8 cellular contexts compared by ENCODE assay signal in genomic region chr15:57306944-57307411, GRCh38.
DNase-seq lines count a peak whose midpoint lies in the region; ATAC-seq, FAIRE-seq and TF ChIP-seq lines count a peak whose summit lies in the region.

No MANE protein-coding gene starts in this region.

- DNase-seq in activated T-cell treated with anti-CD3 and anti-CD28 coated beads, Interleukin-2, amount 50 U/mL, for 72 hours, result no peak
- DNase-seq in activated T-cell treated with anti-CD3 and anti-CD28 coated beads, Interleukin-2, amount 50 U/mL, for 48 hours, result no peak
- no peak for DNase-seq in GM12878 (ENCODE audit: low read depth, low spot score)
- DNase-seq in left lung, result no peak
- no peak for DNase-seq in type B pancreatic cell (ENCODE audit: extremely low spot score, unreplicated experiment)
- no peak for DNase-seq in SK-N-DZ (ENCODE audit: low spot score)

- H3K27ac Mint-ChIP-seq in activated T-cell treated with anti-CD3 and anti-CD28 coated beads, Interleukin-2, amount 50 U/mL, for 72 hours, result no peak overlapping the region
- H3K27ac Mint-ChIP-seq in type B pancreatic cell, result no peak overlapping the region

- RAD21 ChIA-PET in GM12878 (lab: Charles Lee; ENCODE audit: unreplicated experiment), result interaction anchor here (0.7 to 7.4 kb wide), 29 partner anchors 15 to 816 kb away, joined by 3 to 145 read pairs (median 4); no protein-coding TSS in a partner anchor

- H3K9me3 ChIP-seq in GM12878 (replicated peaks; ENCODE audit: control insufficient read depth, insufficient read depth, low read length) (no peaks in the 10 kb centered on the region), left lung (no peaks in the 10 kb centered on the region)

- TF ChIP-seq RAD21 in GM12878 (IDR thresholded peaks at IDR 0.05; ENCODE audit: insufficient read depth, low read depth, low read length), result no peak

- POLR2A ChIA-PET in GM12878 (lab: Charles Lee), result interaction anchor here (2.4 kb wide), 1 partner anchor 161 kb away, joined by 11 read pairs; no protein-coding TSS in a partner anchor

- peak overlapping the region; percentile 94 for H3K4me2 ChIP-seq in GM12878 (ENCODE audit: control insufficient read depth, insufficient read depth)

- H3K27me3 Mint-ChIP-seq in activated T-cell treated with anti-CD3 and anti-CD28 coated beads, Interleukin-2, amount 50 U/mL, for 72 hours (ENCODE audit: low read depth), result peaks cover 16% of the 10 kb centered on the region
- H3K27me3 Mint-ChIP-seq in type B pancreatic cell, result no peaks in the 10 kb centered on the region

- SMC1A ChIA-PET in GM12878 (lab: Charles Lee; ENCODE audit: uncharacterized antibody, unreplicated experiment), result interaction anchor here (0.8 to 8.9 kb wide), 15 partner anchors 18 to 485 kb away, joined by 3 to 176 read pairs (median 4); no protein-coding TSS in a partner anchor

- FAIRE-seq in GM12878 (lab: Jason Lieb, UNC), result no peak

- H3K27ac ChIP-seq in GM12878 (ENCODE audit: control insufficient read depth, insufficient read depth) (no peak overlapping the region), left lung (no peak overlapping the region)

- H3K27me3 ChIP-seq in GM12878 (replicated peaks in 1 of 2; ENCODE audit: control insufficient read depth in 2 of 2, insufficient read depth in 2 of 2, low read length in 1 of 2), result no peaks in the 10 kb centered on the region
- H3K27me3 ChIP-seq in left lung, result no peaks in the 10 kb centered on the region

- no peaks in the 10 kb centered on the region for H3K9me3 Mint-ChIP-seq in activated T-cell treated with anti-CD3 and anti-CD28 coated beads, Interleukin-2, amount 50 U/mL, for 72 hours
- no peaks in the 10 kb centered on the region for H3K9me3 Mint-ChIP-seq in type B pancreatic cell

- peak overlapping the region; percentile 20; the same call in 1 of the 2 replicates for H2AFZ ChIP-seq in GM12878 (ENCODE audit: control insufficient read depth, low read depth, low read length)

- H3K36me3 ChIP-seq in GM12878 (ENCODE audit: control insufficient read depth in 2 of 2, insufficient read depth in 2 of 2, low read length in 1 of 2) (no peaks in the 10 kb centered on the region; a peak in 1 of 4 replicates), left lung (no peaks in the 10 kb centered on the region)

- WGBS in GM12878 (ENCODE audit: insufficient coverage, insufficient replicate concordance, low lambda C conversion rate, missing lambda C conversion rate), result 47% methylated on average over 24 of the region's 24 CpGs

- H3K79me2 ChIP-seq in GM12878 (ENCODE audit: control insufficient read depth, insufficient read depth, low read length), result peaks cover 45% of the 10 kb centered on the region

- CTCF ChIA-PET in GM12878 (lab: Yijun Ruan, JAX), result interaction anchor here (0.8 to 13.7 kb wide), 37 partner anchors 8 to 816 kb away, joined by 3 to 267 read pairs (median 4); no protein-coding TSS in a partner anchor

- H3K4me1 ChIP-seq in GM12878 (ENCODE audit: control insufficient read depth, insufficient read depth, low read length) (peaks cover 14% of the 10 kb centered on the region), left lung (peaks cover 13 to 19% of the 10 kb centered on the region in 2 donors)

- no peak for TF ChIP-seq EP300 in GM12878 (IDR thresholded peaks at IDR 0.05; ENCODE audit: borderline replicate concordance in 1 of 2, control insufficient read depth in 1 of 2, low read depth in 2 of 2, low read length in 2 of 2)

- peak overlapping the region; percentile 34; the same call in 1 of the 2 replicates for H3K9ac ChIP-seq in GM12878 (ENCODE audit: control insufficient read depth, insufficient read depth, low read length)

- peak; percentile 2 to 4 for ATAC-seq in activated T-cell treated with anti-CD3 and anti-CD28 coated beads, Interleukin-2, amount 50 U/mL, for 72 hours (replicated peaks in 1 of 2)
- ATAC-seq in GM12878, result no peak
- peak; percentile 12 for ATAC-seq in left lung
- ATAC-seq in HG02981 (IDR thresholded peaks at IDR 0.05; ENCODE audit: unreplicated experiment), result no peak
- no peak for ATAC-seq in GM21529 (IDR thresholded peaks at IDR 0.05; ENCODE audit: unreplicated experiment)

- BruUV-seq in GM12878 (replicated peaks; lab: Mats Ljungman, UMichigan), result no TSS peak

- in situ Hi-C loops in GM12878 (cut with MboI), result loop anchor here (10.0 kb wide), 1 partner anchor 392 kb away; the partner anchor contains the start of gene TCF12

- TF ChIP-seq CTCF in GM12878 (IDR thresholded peaks at IDR 0.05 in 2 of 3, conservative IDR thresholded peaks at IDR 0.05 in 1 of 3; ENCODE audit: control insufficient read depth in 2 of 3, extremely low read depth in 1 of 3, insufficient read depth in 1 of 3, low read depth in 3 of 3, low read length in 3 of 3) (no peak), left lung (IDR thresholded peaks at IDR 0.05) (peak in 1 of 2 donors; percentile 44), type B pancreatic cell (conservative IDR thresholded peaks at IDR 0.05) (peak; percentile 55)

- H3K36me3 Mint-ChIP-seq in activated T-cell treated with anti-CD3 and anti-CD28 coated beads, Interleukin-2, amount 50 U/mL, for 72 hours (ENCODE audit: insufficient read depth in 2 of 2), result no peaks in the 10 kb centered on the region
- no peaks in the 10 kb centered on the region for H3K36me3 Mint-ChIP-seq in type B pancreatic cell

- intact Hi-C loops in GM12878 (cut with micrococcal nuclease; ENCODE audit: unreplicated experiment) (loop anchor here (1.0 to 10.0 kb wide), 4 partner anchors 161 to 810 kb away; no protein-coding TSS in a partner anchor), left lung (cut with DNase I) (no loop called here)

- H3K4me3 Mint-ChIP-seq in activated T-cell treated with anti-CD3 and anti-CD28 coated beads, Interleukin-2, amount 50 U/mL, for 72 hours, result peak overlapping the region; percentile 74 to 77
- peak overlapping the region; percentile 83 for H3K4me3 Mint-ChIP-seq in type B pancreatic cell

- H3K4me3 ChIP-seq in GM12878 (peak overlapping the region; percentile 79; the same call in 1 of the 2 replicates), left lung (peak overlapping the region; percentile 33 to 52)

- no peak for TF ChIP-seq POLR2A in GM12878 (IDR thresholded peaks at IDR 0.05; ENCODE audit: low read depth, low read length)

- peaks cover 7% of the 10 kb centered on the region for H3K4me1 Mint-ChIP-seq in activated T-cell treated with anti-CD3 and anti-CD28 coated beads, Interleukin-2, amount 50 U/mL, for 72 hours (ENCODE audit: low read depth)
- peaks cover 8% of the 10 kb centered on the region for H3K4me1 Mint-ChIP-seq in type B pancreatic cell (ENCODE audit: unreplicated experiment)

- H4K20me1 ChIP-seq in GM12878 (ENCODE audit: control insufficient read depth, insufficient read depth), result no peaks in the 10 kb centered on the region

TF ChIP-seq in GM12878, 131 proteins besides CTCF, POLR2A, EP300 and RAD21 (continues in another document):
- TF ChIP-seq RELB (IDR thresholded peaks at IDR 0.05; ENCODE audit: low read depth) (no peak), NFYA (IDR thresholded peaks at IDR 0.05; ENCODE audit: borderline replicate concordance, low read depth, low read length) (no peak), CEBPB (IDR thresholded peaks at IDR 0.05; ENCODE audit: borderline replicate concordance in 1 of 2, low read depth in 2 of 2, low read length in 2 of 2) (no peak), SRF (IDR thresholded peaks at IDR 0.05; ENCODE audit: low read depth in 2 of 2, low read length in 2 of 2) (no peak), RELA (IDR thresholded peaks at IDR 0.05; ENCODE audit: borderline replicate concordance, partially characterized antibody) (no peak), MXI1 (IDR thresholded peaks at IDR 0.05; ENCODE audit: low read depth, low read length) (no peak), RBBP5 (conservative IDR thresholded peaks at IDR 0.05) (no peak)
- TF ChIP-seq, protein P1, sequence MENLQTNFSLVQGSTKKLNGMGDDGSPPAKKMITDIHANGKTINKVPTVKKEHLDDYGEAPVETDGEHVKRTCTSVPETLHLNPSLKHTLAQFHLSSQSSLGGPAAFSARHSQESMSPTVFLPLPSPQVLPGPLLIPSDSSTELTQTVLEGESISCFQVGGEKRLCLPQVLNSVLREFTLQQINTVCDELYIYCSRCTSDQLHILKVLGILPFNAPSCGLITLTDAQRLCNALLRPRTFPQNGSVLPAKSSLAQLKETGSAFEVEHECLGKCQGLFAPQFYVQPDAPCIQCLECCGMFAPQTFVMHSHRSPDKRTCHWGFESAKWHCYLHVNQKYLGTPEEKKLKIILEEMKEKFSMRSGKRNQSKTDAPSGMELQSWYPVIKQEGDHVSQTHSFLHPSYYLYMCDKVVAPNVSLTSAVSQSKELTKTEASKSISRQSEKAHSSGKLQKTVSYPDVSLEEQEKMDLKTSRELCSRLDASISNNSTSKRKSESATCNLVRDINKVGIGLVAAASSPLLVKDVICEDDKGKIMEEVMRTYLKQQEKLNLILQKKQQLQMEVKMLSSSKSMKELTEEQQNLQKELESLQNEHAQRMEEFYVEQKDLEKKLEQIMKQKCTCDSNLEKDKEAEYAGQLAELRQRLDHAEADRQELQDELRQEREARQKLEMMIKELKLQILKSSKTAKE (IDR thresholded peaks at IDR 0.05; ENCODE audit: low read depth, poor library complexity, severe bottlenecking), result no peak
- TF ChIP-seq, protein P2, sequence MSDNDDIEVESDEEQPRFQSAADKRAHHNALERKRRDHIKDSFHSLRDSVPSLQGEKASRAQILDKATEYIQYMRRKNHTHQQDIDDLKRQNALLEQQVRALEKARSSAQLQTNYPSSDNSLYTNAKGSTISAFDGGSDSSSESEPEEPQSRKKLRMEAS (IDR thresholded peaks at IDR 0.05; ENCODE audit: low read depth, low read length), result no peak
- TF ChIP-seq, protein P3, sequence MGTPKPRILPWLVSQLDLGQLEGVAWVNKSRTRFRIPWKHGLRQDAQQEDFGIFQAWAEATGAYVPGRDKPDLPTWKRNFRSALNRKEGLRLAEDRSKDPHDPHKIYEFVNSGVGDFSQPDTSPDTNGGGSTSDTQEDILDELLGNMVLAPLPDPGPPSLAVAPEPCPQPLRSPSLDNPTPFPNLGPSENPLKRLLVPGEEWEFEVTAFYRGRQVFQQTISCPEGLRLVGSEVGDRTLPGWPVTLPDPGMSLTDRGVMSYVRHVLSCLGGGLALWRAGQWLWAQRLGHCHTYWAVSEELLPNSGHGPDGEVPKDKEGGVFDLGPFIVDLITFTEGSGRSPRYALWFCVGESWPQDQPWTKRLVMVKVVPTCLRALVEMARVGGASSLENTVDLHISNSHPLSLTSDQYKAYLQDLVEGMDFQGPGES (IDR thresholded peaks at IDR 0.05), result no peak

Comparison
In these comparisons a context has a peak if more than half of its experiments do, and no peak if none do; other contexts are left out.
1. ATAC-seq: peak in activated T-cell treated with anti-CD3 and anti-CD28 coated beads, Interleukin-2, amount 50 U/mL, for 72 hours (2 of 2) and left lung (single experiment); none in GM12878 (single experiment), HG02981 (single experiment) and GM21529 (single experiment).